Comparison of ENCODE assay signal across 2 cellular contexts in genomic region chr2:119464977-119465376, GRCh38.
A peak's percentile ranks its signal among the peaks of the same experiment; 100 is the strongest.
TF ChIP-seq lines count a peak whose summit lies in the region.

No MANE protein-coding gene starts in this region.

TF ChIP-seq in GM23338, 12 proteins besides CTCF, POLR2A, EP300 and RAD21:
- TF ChIP-seq EZH2phosphoT487 (IDR thresholded peaks at IDR 0.05; ENCODE audit: unreplicated experiment) (no peak), EZH2 (IDR thresholded peaks at IDR 0.05; ENCODE audit: low read depth, unreplicated experiment) (no peak), ZNF114 (CRISPR knock-in tag; IDR thresholded peaks at IDR 0.05) (no peak), POLR2AphosphoS5 (IDR thresholded peaks at IDR 0.05; ENCODE audit: low read depth) (no peak), NANOG (IDR thresholded peaks at IDR 0.05; ENCODE audit: borderline replicate concordance) (no peak), JUNB (IDR thresholded peaks at IDR 0.05; ENCODE audit: unreplicated experiment) (no peak), ZNF331 (CRISPR knock-in tag; IDR thresholded peaks at IDR 0.05; ENCODE audit: low read depth) (no peak), CREB1 (CRISPR knock-in tag; IDR thresholded peaks at IDR 0.05; ENCODE audit: low read depth) (no peak), STAT1 (IDR thresholded peaks at IDR 0.05; ENCODE audit: unreplicated experiment) (no peak)
- TF ChIP-seq, protein P1, sequence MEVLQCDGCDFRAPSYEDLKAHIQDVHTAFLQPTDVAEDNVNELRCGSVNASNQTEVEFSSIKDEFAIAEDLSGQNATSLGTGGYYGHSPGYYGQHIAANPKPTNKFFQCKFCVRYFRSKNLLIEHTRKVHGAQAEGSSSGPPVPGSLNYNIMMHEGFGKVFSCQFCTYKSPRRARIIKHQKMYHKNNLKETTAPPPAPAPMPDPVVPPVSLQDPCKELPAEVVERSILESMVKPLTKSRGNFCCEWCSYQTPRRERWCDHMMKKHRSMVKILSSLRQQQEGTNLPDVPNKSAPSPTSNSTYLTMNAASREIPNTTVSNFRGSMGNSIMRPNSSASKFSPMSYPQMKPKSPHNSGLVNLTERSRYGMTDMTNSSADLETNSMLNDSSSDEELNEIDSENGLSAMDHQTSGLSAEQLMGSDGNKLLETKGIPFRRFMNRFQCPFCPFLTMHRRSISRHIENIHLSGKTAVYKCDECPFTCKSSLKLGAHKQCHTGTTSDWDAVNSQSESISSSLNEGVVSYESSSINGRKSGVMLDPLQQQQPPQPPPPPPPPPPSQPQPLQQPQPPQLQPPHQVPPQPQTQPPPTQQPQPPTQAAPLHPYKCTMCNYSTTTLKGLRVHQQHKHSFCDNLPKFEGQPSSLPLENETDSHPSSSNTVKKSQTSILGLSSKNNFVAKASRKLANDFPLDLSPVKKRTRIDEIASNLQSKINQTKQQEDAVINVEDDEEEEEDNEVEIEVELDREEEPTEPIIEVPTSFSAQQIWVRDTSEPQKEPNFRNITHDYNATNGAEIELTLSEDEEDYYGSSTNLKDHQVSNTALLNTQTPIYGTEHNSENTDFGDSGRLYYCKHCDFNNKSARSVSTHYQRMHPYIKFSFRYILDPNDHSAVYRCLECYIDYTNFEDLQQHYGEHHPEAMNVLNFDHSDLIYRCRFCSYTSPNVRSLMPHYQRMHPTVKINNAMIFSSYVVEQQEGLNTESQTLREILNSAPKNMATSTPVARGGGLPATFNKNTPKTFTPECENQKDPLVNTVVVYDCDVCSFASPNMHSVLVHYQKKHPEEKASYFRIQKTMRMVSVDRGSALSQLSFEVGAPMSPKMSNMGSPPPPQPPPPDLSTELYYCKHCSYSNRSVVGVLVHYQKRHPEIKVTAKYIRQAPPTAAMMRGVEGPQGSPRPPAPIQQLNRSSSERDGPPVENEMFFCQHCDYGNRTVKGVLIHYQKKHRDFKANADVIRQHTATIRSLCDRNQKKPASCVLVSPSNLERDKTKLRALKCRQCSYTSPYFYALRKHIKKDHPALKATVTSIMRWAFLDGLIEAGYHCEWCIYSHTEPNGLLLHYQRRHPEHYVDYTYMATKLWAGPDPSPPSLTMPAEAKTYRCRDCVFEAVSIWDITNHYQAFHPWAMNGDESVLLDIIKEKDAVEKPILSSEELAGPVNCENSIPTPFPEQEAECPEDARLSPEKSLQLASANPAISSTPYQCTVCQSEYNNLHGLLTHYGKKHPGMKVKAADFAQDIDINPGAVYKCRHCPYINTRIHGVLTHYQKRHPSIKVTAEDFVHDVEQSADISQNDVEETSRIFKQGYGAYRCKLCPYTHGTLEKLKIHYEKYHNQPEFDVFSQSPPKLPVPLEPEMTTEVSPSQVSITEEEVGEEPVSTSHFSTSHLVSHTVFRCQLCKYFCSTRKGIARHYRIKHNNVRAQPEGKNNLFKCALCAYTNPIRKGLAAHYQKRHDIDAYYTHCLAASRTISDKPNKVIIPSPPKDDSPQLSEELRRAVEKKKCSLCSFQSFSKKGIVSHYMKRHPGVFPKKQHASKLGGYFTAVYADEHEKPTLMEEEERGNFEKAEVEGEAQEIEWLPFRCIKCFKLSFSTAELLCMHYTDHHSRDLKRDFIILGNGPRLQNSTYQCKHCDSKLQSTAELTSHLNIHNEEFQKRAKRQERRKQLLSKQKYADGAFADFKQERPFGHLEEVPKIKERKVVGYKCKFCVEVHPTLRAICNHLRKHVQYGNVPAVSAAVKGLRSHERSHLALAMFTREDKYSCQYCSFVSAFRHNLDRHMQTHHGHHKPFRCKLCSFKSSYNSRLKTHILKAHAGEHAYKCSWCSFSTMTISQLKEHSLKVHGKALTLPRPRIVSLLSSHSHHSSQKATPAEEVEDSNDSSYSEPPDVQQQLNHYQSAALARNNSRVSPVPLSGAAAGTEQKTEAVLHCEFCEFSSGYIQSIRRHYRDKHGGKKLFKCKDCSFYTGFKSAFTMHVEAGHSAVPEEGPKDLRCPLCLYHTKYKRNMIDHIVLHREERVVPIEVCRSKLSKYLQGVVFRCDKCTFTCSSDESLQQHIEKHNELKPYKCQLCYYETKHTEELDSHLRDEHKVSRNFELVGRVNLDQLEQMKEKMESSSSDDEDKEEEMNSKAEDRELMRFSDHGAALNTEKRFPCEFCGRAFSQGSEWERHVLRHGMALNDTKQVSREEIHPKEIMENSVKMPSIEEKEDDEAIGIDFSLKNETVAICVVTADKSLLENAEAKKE (CRISPR knock-in tag; IDR thresholded peaks at IDR 0.05) = no peak
- TF ChIP-seq, protein P2, sequence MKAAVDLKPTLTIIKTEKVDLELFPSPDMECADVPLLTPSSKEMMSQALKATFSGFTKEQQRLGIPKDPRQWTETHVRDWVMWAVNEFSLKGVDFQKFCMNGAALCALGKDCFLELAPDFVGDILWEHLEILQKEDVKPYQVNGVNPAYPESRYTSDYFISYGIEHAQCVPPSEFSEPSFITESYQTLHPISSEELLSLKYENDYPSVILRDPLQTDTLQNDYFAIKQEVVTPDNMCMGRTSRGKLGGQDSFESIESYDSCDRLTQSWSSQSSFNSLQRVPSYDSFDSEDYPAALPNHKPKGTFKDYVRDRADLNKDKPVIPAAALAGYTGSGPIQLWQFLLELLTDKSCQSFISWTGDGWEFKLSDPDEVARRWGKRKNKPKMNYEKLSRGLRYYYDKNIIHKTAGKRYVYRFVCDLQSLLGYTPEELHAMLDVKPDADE (IDR thresholded peaks at IDR 0.05) = no peak
- TF ChIP-seq, protein P3, sequence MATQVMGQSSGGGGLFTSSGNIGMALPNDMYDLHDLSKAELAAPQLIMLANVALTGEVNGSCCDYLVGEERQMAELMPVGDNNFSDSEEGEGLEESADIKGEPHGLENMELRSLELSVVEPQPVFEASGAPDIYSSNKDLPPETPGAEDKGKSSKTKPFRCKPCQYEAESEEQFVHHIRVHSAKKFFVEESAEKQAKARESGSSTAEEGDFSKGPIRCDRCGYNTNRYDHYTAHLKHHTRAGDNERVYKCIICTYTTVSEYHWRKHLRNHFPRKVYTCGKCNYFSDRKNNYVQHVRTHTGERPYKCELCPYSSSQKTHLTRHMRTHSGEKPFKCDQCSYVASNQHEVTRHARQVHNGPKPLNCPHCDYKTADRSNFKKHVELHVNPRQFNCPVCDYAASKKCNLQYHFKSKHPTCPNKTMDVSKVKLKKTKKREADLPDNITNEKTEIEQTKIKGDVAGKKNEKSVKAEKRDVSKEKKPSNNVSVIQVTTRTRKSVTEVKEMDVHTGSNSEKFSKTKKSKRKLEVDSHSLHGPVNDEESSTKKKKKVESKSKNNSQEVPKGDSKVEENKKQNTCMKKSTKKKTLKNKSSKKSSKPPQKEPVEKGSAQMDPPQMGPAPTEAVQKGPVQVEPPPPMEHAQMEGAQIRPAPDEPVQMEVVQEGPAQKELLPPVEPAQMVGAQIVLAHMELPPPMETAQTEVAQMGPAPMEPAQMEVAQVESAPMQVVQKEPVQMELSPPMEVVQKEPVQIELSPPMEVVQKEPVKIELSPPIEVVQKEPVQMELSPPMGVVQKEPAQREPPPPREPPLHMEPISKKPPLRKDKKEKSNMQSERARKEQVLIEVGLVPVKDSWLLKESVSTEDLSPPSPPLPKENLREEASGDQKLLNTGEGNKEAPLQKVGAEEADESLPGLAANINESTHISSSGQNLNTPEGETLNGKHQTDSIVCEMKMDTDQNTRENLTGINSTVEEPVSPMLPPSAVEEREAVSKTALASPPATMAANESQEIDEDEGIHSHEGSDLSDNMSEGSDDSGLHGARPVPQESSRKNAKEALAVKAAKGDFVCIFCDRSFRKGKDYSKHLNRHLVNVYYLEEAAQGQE (IDR thresholded peaks at IDR 0.05; ENCODE audit: unreplicated experiment) = no peak

TF ChIP-seq in H1, 55 proteins besides CTCF, POLR2A, EP300 and RAD21:
- no peak for TF ChIP-seq ATF2 (IDR thresholded peaks at IDR 0.05; ENCODE audit: low read length)
- TF ChIP-seq MAFK (IDR thresholded peaks at IDR 0.05; ENCODE audit: low read depth, low read length) = no peak
- TF ChIP-seq, protein P4, sequence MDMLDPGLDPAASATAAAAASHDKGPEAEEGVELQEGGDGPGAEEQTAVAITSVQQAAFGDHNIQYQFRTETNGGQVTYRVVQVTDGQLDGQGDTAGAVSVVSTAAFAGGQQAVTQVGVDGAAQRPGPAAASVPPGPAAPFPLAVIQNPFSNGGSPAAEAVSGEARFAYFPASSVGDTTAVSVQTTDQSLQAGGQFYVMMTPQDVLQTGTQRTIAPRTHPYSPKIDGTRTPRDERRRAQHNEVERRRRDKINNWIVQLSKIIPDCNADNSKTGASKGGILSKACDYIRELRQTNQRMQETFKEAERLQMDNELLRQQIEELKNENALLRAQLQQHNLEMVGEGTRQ (IDR thresholded peaks at IDR 0.05; ENCODE audit: low read length) = peak; percentile 70
TF ChIP-seq in H1: peak in this region for 1.
